1 cellular context compared by ENCODE assay signal in genomic region chr3:50266808-50267207, GRCh38.
TF ChIP-seq lines count a peak whose summit lies in the region.

No MANE protein-coding gene starts in this region.

TF ChIP-seq in HepG2, 621 proteins besides CTCF, POLR2A, EP300 and RAD21:
- no peak for TF ChIP-seq SAFB2 (CRISPR knock-in tag; IDR thresholded peaks at IDR 0.05; ENCODE audit: borderline replicate concordance, low read depth)
- TF ChIP-seq HDAC1 (CRISPR knock-in tag; IDR thresholded peaks at IDR 0.05) = no peak
- TF ChIP-seq ZNF577 (CRISPR knock-in tag; IDR thresholded peaks at IDR 0.05; ENCODE audit: borderline replicate concordance, low read depth) = no peak
- no peak for TF ChIP-seq KLF13 (CRISPR knock-in tag; IDR thresholded peaks at IDR 0.05)
- TF ChIP-seq ZNF251 (CRISPR knock-in tag; IDR thresholded peaks at IDR 0.05) = no peak
- no peak for TF ChIP-seq ZNF225 (CRISPR knock-in tag; IDR thresholded peaks at IDR 0.05)
